8 cellular contexts compared by ENCODE assay signal in genomic region chr7:43647772-43648643, GRCh38.
DNase-seq lines count a peak whose midpoint lies in the region; ATAC-seq, FAIRE-seq and TF ChIP-seq lines count a peak whose summit lies in the region.

No MANE protein-coding gene starts in this region.

- peak in 1 of 2 experiments; percentile 40; a peak in 2 of 4 replicates for TF ChIP-seq EP300 in GM12878 (IDR thresholded peaks at IDR 0.05; ENCODE audit: borderline replicate concordance in 1 of 2, control insufficient read depth in 1 of 2, low read depth in 2 of 2, low read length in 2 of 2)

- CTCF ChIA-PET in GM12878 (lab: Yijun Ruan, JAX) = interaction anchor here (0.8 to 10.7 kb wide), 9 partner anchors 22 to 706 kb away, joined by 3 to 183 read pairs (median 4); partner anchors contain the start of gene STK17A

- peak overlapping the region; percentile 76 to 96 (median 91) for H3K4me2 ChIP-seq in BLaER1 treated with 17β-estradiol and CSF1 and Interleukin-3, amounts not matched to agents 10 nM and 100 nM
- H3K4me2 ChIP-seq in GM12878 (ENCODE audit: control insufficient read depth, insufficient read depth) (peak overlapping the region; percentile 98), hepatocyte (peak overlapping the region; percentile 18)

- no peaks in the 10 kb centered on the region for H3K9me2 ChIP-seq in hepatocyte (replicated peaks; ENCODE audit: insufficient read depth)

- intact Hi-C loops in GM12878 (cut with micrococcal nuclease; ENCODE audit: unreplicated experiment) = loop anchor here (1.0 to 2.0 kb wide), 5 partner anchors 31 to 187 kb away; no protein-coding TSS in a partner anchor
- intact Hi-C loops in sciatic nerve (cut with DNase I) = no loop called here

- H3K4me1 ChIP-seq in BLaER1 treated with 17β-estradiol and CSF1 and Interleukin-3, amounts not matched to agents 10 nM and 100 nM = peaks cover 68 to 76% (median 72%) of the 10 kb centered on the region in 10 experiments
- peaks cover 68% of the 10 kb centered on the region for H3K4me1 ChIP-seq in HUES6 (ENCODE audit: control insufficient read depth, insufficient read depth, low read length)
- peaks cover 68% of the 10 kb centered on the region for H3K4me1 ChIP-seq in GM12878 (ENCODE audit: control insufficient read depth, insufficient read depth, low read length)
- H3K4me1 ChIP-seq in hepatocyte (ENCODE audit: insufficient read depth) = peaks cover 13% of the 10 kb centered on the region

- SMC1A ChIA-PET in GM12878 (lab: Charles Lee; ENCODE audit: uncharacterized antibody, unreplicated experiment) = interaction anchor here (0.6 to 13.8 kb wide), 19 partner anchors 9 to 190 kb away, joined by 3 to 177 read pairs (median 5); partner anchors contain the start of gene STK17A

- no peak for TF ChIP-seq RAD21 in GM12878 (IDR thresholded peaks at IDR 0.05; ENCODE audit: insufficient read depth, low read depth, low read length)

- RAD21 ChIA-PET in GM12878 (lab: Charles Lee; ENCODE audit: unreplicated experiment) = interaction anchor here (0.5 to 10.8 kb wide), 25 partner anchors 9 to 712 kb away, joined by 3 to 280 read pairs (median 4); partner anchors contain the start of genes COA1 and STK17A

- H3K79me2 ChIP-seq in GM12878 (ENCODE audit: control insufficient read depth, insufficient read depth, low read length) (peaks cover 53% of the 10 kb centered on the region), hepatocyte (peaks cover 13% of the 10 kb centered on the region)

- ATAC-seq in GM19328 (IDR thresholded peaks at IDR 0.05; ENCODE audit: unreplicated experiment) = peak; percentile 1
- ATAC-seq in GM12878 = peak; percentile 55
- peak; percentile 89 for ATAC-seq in sciatic nerve

- H2AFZ ChIP-seq in GM12878 (ENCODE audit: control insufficient read depth, low read depth, low read length) = no peak overlapping the region
- H2AFZ ChIP-seq in hepatocyte = no peak overlapping the region

- peak overlapping the region in 10 of 11 experiments; percentile 21 to 80 (median 73); a peak in 19 of 22 replicates for H3K9ac ChIP-seq in BLaER1 treated with 17β-estradiol and CSF1 and Interleukin-3, amounts not matched to agents 10 nM and 100 nM
- H3K9ac ChIP-seq in HUES6 (ENCODE audit: low read length) = peak overlapping the region; percentile 84
- peak overlapping the region; percentile 77 for H3K9ac ChIP-seq in GM12878 (ENCODE audit: control insufficient read depth, insufficient read depth, low read length)

- peaks cover 0 to 2% (median 0%) of the 10 kb centered on the region in 11 experiments; a peak in 2 of 22 replicates for H3K9me3 ChIP-seq in BLaER1 treated with 17β-estradiol and CSF1 and Interleukin-3, amounts not matched to agents 10 nM and 100 nM (replicated peaks in 1 of 11)
- H3K9me3 ChIP-seq in HUES6 (ENCODE audit: control insufficient read depth, insufficient read depth, low read depth, low read length) (no peaks in the 10 kb centered on the region), GM12878 (replicated peaks; ENCODE audit: control insufficient read depth, insufficient read depth, low read length) (peaks cover 2% of the 10 kb centered on the region; the same call in 1 of the 3 replicates), hepatocyte (ENCODE audit: low read depth) (no peaks in the 10 kb centered on the region)

- peak; percentile 48 for TF ChIP-seq POLR2A in GM12878 (IDR thresholded peaks at IDR 0.05; ENCODE audit: low read depth, low read length)

- in situ Hi-C loops in GM12878 (cut with MboI) = no loop called here

- WGBS in GM12878 (ENCODE audit: insufficient coverage, insufficient replicate concordance, low lambda C conversion rate, missing lambda C conversion rate) = under 1% methylated on average over 9 of the region's 9 CpGs
- 74% methylated on average over 9 of the region's 9 CpGs for WGBS in hepatocyte (ENCODE audit: low lambda C conversion rate, missing lambda C conversion rate)

- no peaks in the 10 kb centered on the region for H3K27me3 ChIP-seq in BLaER1 treated with 17β-estradiol and CSF1 and Interleukin-3, amounts not matched to agents 10 nM and 100 nM
- no peaks in the 10 kb centered on the region for H3K27me3 ChIP-seq in HUES6 (ENCODE audit: control insufficient read depth, insufficient read depth, low read length)
- H3K27me3 ChIP-seq in GM12878 (replicated peaks in 1 of 2; ENCODE audit: control insufficient read depth in 2 of 2, insufficient read depth in 2 of 2, low read length in 1 of 2) = no peaks in the 10 kb centered on the region
- no peaks in the 10 kb centered on the region for H3K27me3 ChIP-seq in hepatocyte

- POLR2A ChIA-PET in GM12878 (lab: Charles Lee) = interaction anchor here (0.9 to 10.0 kb wide), 8 partner anchors 8 to 114 kb away, joined by 3 to 138 read pairs (median 8); partner anchors contain the start of gene STK17A

- H3K36me3 ChIP-seq in BLaER1 treated with 17β-estradiol and CSF1 and Interleukin-3, amounts not matched to agents 10 nM and 100 nM = peaks cover 22 to 50% (median 41%) of the 10 kb centered on the region in 11 experiments
- H3K36me3 ChIP-seq in HUES6 (ENCODE audit: control insufficient read depth, insufficient read depth, low read length) = peaks cover 30% of the 10 kb centered on the region
- peaks cover 17 to 18% of the 10 kb centered on the region in 2 experiments; a peak in 3 of 4 replicates for H3K36me3 ChIP-seq in GM12878 (ENCODE audit: control insufficient read depth in 2 of 2, insufficient read depth in 2 of 2, low read length in 1 of 2)
- H3K36me3 ChIP-seq in hepatocyte (replicated peaks; ENCODE audit: insufficient read depth, low read depth) = no peaks in the 10 kb centered on the region

- peak; percentile 85 for DNase-seq in SHP77 treated with DMSO at 0.1 percent for 48 hours (lab: John Stamatoyannopoulos, UW)
- peak; percentile 85 for DNase-seq in GM12878 (ENCODE audit: low read depth, low spot score)
- DNase-seq in hepatocyte (ENCODE audit: low spot score) = peak; percentile 62
- DNase-seq in sciatic nerve (ENCODE audit: low spot score) = peak; percentile 78
- no peak for DNase-seq in cortex of kidney (lab: John Stamatoyannopoulos, UW)

- FAIRE-seq in GM12878 (lab: Jason Lieb, UNC) = no peak

- H3K4me3 ChIP-seq in BLaER1 treated with 17β-estradiol and CSF1 and Interleukin-3, amounts not matched to agents 10 nM and 100 nM = peak overlapping the region in 8 of 10 experiments; percentile 6 to 58 (median 34); a peak in 13 of 20 replicates
- H3K4me3 ChIP-seq in HUES6 (ENCODE audit: low read depth, low read length) (no peak overlapping the region), GM12878 (peak overlapping the region; percentile 58), hepatocyte (no peak overlapping the region)

- no TSS peak for BruUV-seq in GM12878 (replicated peaks; lab: Mats Ljungman, UMichigan)

- TF ChIP-seq CTCF in GM12878 (IDR thresholded peaks at IDR 0.05 in 2 of 3, conservative IDR thresholded peaks at IDR 0.05 in 1 of 3; ENCODE audit: control insufficient read depth in 2 of 3, extremely low read depth in 1 of 3, insufficient read depth in 1 of 3, low read depth in 3 of 3, low read length in 3 of 3) (no peak), hepatocyte (IDR thresholded peaks at IDR 0.05; ENCODE audit: poor library complexity) (no peak)

- peaks cover 0 to 51% (median 24%) of the 10 kb centered on the region in 11 experiments; a peak in 13 of 22 replicates for H4K20me1 ChIP-seq in BLaER1 treated with 17β-estradiol and CSF1 and Interleukin-3, amounts not matched to agents 10 nM and 100 nM
- H4K20me1 ChIP-seq in GM12878 (ENCODE audit: control insufficient read depth, insufficient read depth) (no peaks in the 10 kb centered on the region), hepatocyte (ENCODE audit: insufficient read depth, poor library complexity, severe bottlenecking) (no peaks in the 10 kb centered on the region)

- peak overlapping the region; percentile 20 to 96 (median 85); a peak in 21 of 22 replicates for H3K27ac ChIP-seq in BLaER1 treated with 17β-estradiol and CSF1 and Interleukin-3, amounts not matched to agents 10 nM and 100 nM
- H3K27ac ChIP-seq in HUES6 (ENCODE audit: low read depth, low read length) = peak overlapping the region; percentile 92
- H3K27ac ChIP-seq in GM12878 (ENCODE audit: control insufficient read depth, insufficient read depth) = peak overlapping the region; percentile 99
- peak overlapping the region; percentile 80 for H3K27ac ChIP-seq in hepatocyte

TF ChIP-seq in GM12878, 131 proteins besides CTCF, POLR2A, EP300 and RAD21 (continues in another document):
- peak; percentile 90 for TF ChIP-seq ATF2 (IDR thresholded peaks at IDR 0.05; ENCODE audit: low read length)
- peak; percentile 31; the same call in 1 of the 2 replicates for TF ChIP-seq TCF3 (IDR thresholded peaks at IDR 0.05; ENCODE audit: borderline replicate concordance, insufficient read depth, low read depth, low read length)
- TF ChIP-seq SIN3A (IDR thresholded peaks at IDR 0.05; ENCODE audit: low read depth, low read length) = no peak
- TF ChIP-seq ZBTB33 (IDR thresholded peaks at IDR 0.05) = no peak
- TF ChIP-seq RB1 (IDR thresholded peaks at IDR 0.05; ENCODE audit: borderline replicate concordance) = 0 out of 2 replicates have a peak, but pooled peaks have one; percentile 15
- TF ChIP-seq HDAC2 (IDR thresholded peaks at IDR 0.05) = no peak
- no peak for TF ChIP-seq SREBF1 (IDR thresholded peaks at IDR 0.05; ENCODE audit: low read length)
- no peak for TF ChIP-seq ZNF207 (IDR thresholded peaks at IDR 0.05; ENCODE audit: borderline replicate concordance)

Comparison
In these comparisons a context has a peak if more than half of its experiments do, and no peak if none do; other contexts are left out.
1. H3K4me2 ChIP-seq: peak in every context shown above with its lines; median percentile 98 in GM12878; 91 in BLaER1 treated with 17β-estradiol and CSF1 and Interleukin-3, amounts not matched to agents 10 nM and 100 nM; 18 in hepatocyte.
2. H3K4me3 ChIP-seq: peak in BLaER1 treated with 17β-estradiol and CSF1 and Interleukin-3, amounts not matched to agents 10 nM and 100 nM (8 of 10) and GM12878 (single experiment); none in HUES6 (single experiment) and hepatocyte (single experiment).
3. ATAC-seq: peak in every context shown above with its lines; median percentile 89 in sciatic nerve; 55 in GM12878; 1 in GM19328.
4. Peak in every context shown above with its lines, with median percentiles within 50 percentile points of each other: H3K27ac ChIP-seq and H3K9ac ChIP-seq.